In the genomic region with DNA sequence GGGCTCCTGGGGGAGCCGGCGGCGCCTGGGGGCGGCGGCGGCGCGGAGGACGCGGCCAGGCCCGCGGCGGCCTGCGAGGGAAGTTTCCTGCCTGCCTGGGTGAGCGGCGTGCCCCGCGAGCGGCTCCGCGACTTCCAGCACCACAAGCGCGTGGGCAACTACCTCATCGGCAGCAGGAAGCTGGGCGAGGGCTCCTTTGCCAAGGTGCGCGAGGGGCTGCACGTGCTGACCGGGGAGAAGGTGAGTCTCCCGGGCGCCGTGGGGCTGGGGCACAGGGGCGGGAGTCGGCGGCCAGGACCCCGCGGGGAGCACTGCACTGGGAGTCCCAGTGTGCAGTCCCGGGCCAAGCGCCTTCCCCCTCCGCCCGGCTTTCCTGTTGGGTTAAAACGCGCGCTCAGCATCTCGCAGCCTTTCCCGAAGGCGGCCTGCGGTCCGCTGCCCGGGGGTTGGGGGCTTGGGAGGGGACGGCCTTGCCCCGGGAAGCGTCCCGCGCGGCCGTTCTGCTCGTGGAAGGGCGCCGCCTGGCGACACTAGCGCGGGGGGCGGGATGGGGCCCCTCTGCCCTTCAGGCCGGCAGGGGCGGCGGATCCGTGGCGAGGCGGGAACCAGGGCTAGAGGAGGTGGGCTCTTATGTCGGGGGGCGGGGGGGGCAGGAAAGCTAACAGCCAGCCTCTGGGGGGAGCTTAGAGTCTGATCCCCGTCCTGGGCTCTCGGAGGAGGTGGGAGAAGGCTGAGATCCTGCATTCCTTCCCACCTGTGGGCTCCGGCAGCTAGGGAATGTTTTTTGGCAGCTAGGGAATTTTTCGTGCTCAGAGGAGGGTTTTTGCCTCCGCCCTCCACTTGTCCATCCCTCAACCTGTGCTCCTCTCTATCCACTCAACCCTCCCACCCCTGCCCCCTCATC, we compare ENCODE assay signal across 9 cellular contexts. TPM values are rescaled to one million over a fixed set of nuclear protein-coding genes. Genes with fewer than 3 reads are reported as not detected.
DNase-seq lines count a peak whose midpoint lies in the region; ATAC-seq and TF ChIP-seq lines count a peak whose summit lies in the region.
"Had no signal": no experiment of that assay in that cellular context is flagged by ENCODE, and none has a peak within 500 bp of the region (broad histone marks: within the 10 kb centered on the region; RNA-seq: fewer than 3 reads in every experiment).

No MANE protein-coding gene starts in this region.

- no peak overlapping the region for H3K27ac ChIP-seq in CD4-positive, alpha-beta T cell (ENCODE audit: low read depth, low read length)
- peak overlapping the region; percentile 92 for H3K27ac ChIP-seq in WERI-Rb-1
- no peak overlapping the region for H3K27ac ChIP-seq in muscle layer of duodenum (ENCODE audit: low read length)
- H3K27ac ChIP-seq in suprapubic skin = peak overlapping the region; percentile 83

- CTCF ChIA-PET in CD4-positive, alpha-beta T cell (lab: Charles Lee) = no interaction called here

- H3K27ac Mint-ChIP-seq in CD4-positive, alpha-beta T cell = no peak overlapping the region
- no peak overlapping the region for H3K27ac Mint-ChIP-seq in effector memory CD8-positive, alpha-beta T cell
- H3K27ac Mint-ChIP-seq: IgD-negative memory B cell had no signal

- H3K36me3 ChIP-seq in WERI-Rb-1 (peaks cover 22% of the 10 kb centered on the region), muscle layer of duodenum (ENCODE audit: control insufficient read depth in 1 of 2, insufficient read depth in 2 of 2, low read length in 2 of 2) (no peaks in the 10 kb centered on the region), suprapubic skin (no peaks in the 10 kb centered on the region)

- H3K4me1 ChIP-seq in muscle layer of duodenum (ENCODE audit: control insufficient read depth in 1 of 2, insufficient read depth in 2 of 2, low read length in 2 of 2) (peaks cover 0 to 22% of the 10 kb centered on the region in 2 donors), suprapubic skin (peaks cover 38% of the 10 kb centered on the region)

- H3K4me3 Mint-ChIP-seq in CD4-positive, alpha-beta T cell = no peak overlapping the region
- H3K4me3 Mint-ChIP-seq in effector memory CD8-positive, alpha-beta T cell = peak overlapping the region; percentile 41 to 63

- peak; percentile 34 for ATAC-seq in CD4-positive, alpha-beta T cell (ENCODE audit: poor library complexity)
- peak; percentile 59 for ATAC-seq in effector memory CD8-positive, alpha-beta T cell (replicated peaks)

- peak in 4 of 10 experiments; percentile 5 to 41 (median 16) for DNase-seq in CD4-positive, alpha-beta T cell
- DNase-seq in HuH-7.5 (ENCODE audit: low spot score) = peak; percentile 39
- DNase-seq in WERI-Rb-1 = peak; percentile 85
- DNase-seq in effector memory CD8-positive, alpha-beta T cell = peak in 1 of 3 experiments; percentile 11
- DNase-seq in suprapubic skin (ENCODE audit: low spot score in 2 of 2) = peak in 1 of 2 donors; percentile 77
- DNase-seq in DMS79 (lab: John Stamatoyannopoulos, UW) = no peak
- no peak for DNase-seq in effector CD4-positive, alpha-beta T cell

- no peaks in the 10 kb centered on the region for H3K9me3 ChIP-seq in CD4-positive, alpha-beta T cell (ENCODE audit: control insufficient read depth, low read length)
- H3K9me3 ChIP-seq in WERI-Rb-1 (ENCODE audit: severe bottlenecking) (no peaks in the 10 kb centered on the region), muscle layer of duodenum (ENCODE audit: control insufficient read depth in 1 of 2, low read length in 2 of 2) (no peaks in the 10 kb centered on the region), suprapubic skin (no peaks in the 10 kb centered on the region)

- H3K4me1 Mint-ChIP-seq in CD4-positive, alpha-beta T cell (ENCODE audit: low read depth) = peaks cover 11% of the 10 kb centered on the region
- peaks cover 0 to 5% of the 10 kb centered on the region in 2 donors for H3K4me1 Mint-ChIP-seq in effector memory CD8-positive, alpha-beta T cell (ENCODE audit: low read depth in 2 of 2)

- no peak for TF ChIP-seq POLR2A in suprapubic skin (IDR thresholded peaks at IDR 0.05)

- H3K4me3 ChIP-seq in WERI-Rb-1 (ENCODE audit: low read depth, low read length) (peak overlapping the region; percentile 88), muscle layer of duodenum (ENCODE audit: low read depth in 1 of 2, low read length in 2 of 2) (peak overlapping the region; percentile 30 to 80), suprapubic skin (peak overlapping the region; percentile 89)

- H3K27me3 Mint-ChIP-seq in CD4-positive, alpha-beta T cell = peaks cover 73% of the 10 kb centered on the region
- H3K27me3 Mint-ChIP-seq in effector memory CD8-positive, alpha-beta T cell = peaks cover 53 to 54% of the 10 kb centered on the region in 2 donors

- peaks cover 38% of the 10 kb centered on the region for H3K27me3 ChIP-seq in CD4-positive, alpha-beta T cell (ENCODE audit: control insufficient read depth, insufficient read depth, low read length)
- H3K27me3 ChIP-seq in WERI-Rb-1 (ENCODE audit: insufficient read depth, low read depth, severe bottlenecking) (no peaks in the 10 kb centered on the region), muscle layer of duodenum (ENCODE audit: low read depth, low read length) (peaks cover 4% of the 10 kb centered on the region), suprapubic skin (peaks cover 30% of the 10 kb centered on the region)

- POLR2A ChIA-PET in CD4-positive, alpha-beta T cell (lab: Charles Lee) = interaction anchor here (0.6 kb wide), 1 partner anchor 83 kb away, joined by 3 read pairs; no protein-coding TSS in a partner anchor

- H3K9me3 Mint-ChIP-seq in CD4-positive, alpha-beta T cell = no peaks in the 10 kb centered on the region
- H3K9me3 Mint-ChIP-seq in effector memory CD8-positive, alpha-beta T cell = no peaks in the 10 kb centered on the region
- H3K9me3 Mint-ChIP-seq: IgD-negative memory B cell had no signal

- no peak for TF ChIP-seq EP300 in suprapubic skin (IDR thresholded peaks at IDR 0.05)

- peak; percentile 10 for TF ChIP-seq CTCF in CD4-positive, alpha-beta T cell (IDR thresholded peaks at IDR 0.05)
- TF ChIP-seq CTCF in WERI-Rb-1 (IDR thresholded peaks at IDR 0.05; ENCODE audit: low read depth, low read length) = peak; percentile 88
- peak; percentile 12 to 73 for TF ChIP-seq CTCF in suprapubic skin (IDR thresholded peaks at IDR 0.05)

- no peaks in the 10 kb centered on the region for H3K36me3 Mint-ChIP-seq in CD4-positive, alpha-beta T cell (ENCODE audit: low read depth)
- no peaks in the 10 kb centered on the region for H3K36me3 Mint-ChIP-seq in effector memory CD8-positive, alpha-beta T cell (ENCODE audit: insufficient read depth)
- H3K36me3 Mint-ChIP-seq: IgD-negative memory B cell had no signal

- intact Hi-C loops in CD4-positive, alpha-beta T cell (cut with DNase I, micrococcal nuclease) = no loop called here

- WGBS in suprapubic skin = 17% methylated on average over 5 of the region's 77 CpGs

RNA-seq across cellular contexts. Expression of gene HUNK, which starts 1.1 kb away (rescaled TPM):
- total RNA-seq in CD4-positive, alpha-beta T cell = not detected
- 1 to 10 TPM; 4.8 to 5.9 (median 5.6) TPM for total RNA-seq in suprapubic skin

Comparison
In these comparisons a context has a peak if more than half of its experiments do, and no peak if none do; other contexts are left out.
1. DNase-seq: peak in HuH-7.5 (single experiment) and WERI-Rb-1 (single experiment); none in DMS79 (single experiment) and effector CD4-positive, alpha-beta T cell (single experiment).
2. H3K27ac ChIP-seq: peak in WERI-Rb-1 (single experiment) and suprapubic skin (single experiment); none in CD4-positive, alpha-beta T cell (single experiment) and muscle layer of duodenum (single experiment).
3. CTCF ChIP-seq: peak in every context shown above with its lines; median percentile 88 in WERI-Rb-1; 42 in suprapubic skin; 10 in CD4-positive, alpha-beta T cell.
4. RNA of gene HUNK, which starts 1.1 kb away (total RNA-seq): 4.8 to 5.9 TPM in suprapubic skin; not detected in CD4-positive, alpha-beta T cell; every median in the first group is over 4 times any median in the second.
5. Peak in every context shown above with its lines, with median percentiles within 50 percentile points of each other: H3K4me3 ChIP-seq.